In the genomic region with DNA sequence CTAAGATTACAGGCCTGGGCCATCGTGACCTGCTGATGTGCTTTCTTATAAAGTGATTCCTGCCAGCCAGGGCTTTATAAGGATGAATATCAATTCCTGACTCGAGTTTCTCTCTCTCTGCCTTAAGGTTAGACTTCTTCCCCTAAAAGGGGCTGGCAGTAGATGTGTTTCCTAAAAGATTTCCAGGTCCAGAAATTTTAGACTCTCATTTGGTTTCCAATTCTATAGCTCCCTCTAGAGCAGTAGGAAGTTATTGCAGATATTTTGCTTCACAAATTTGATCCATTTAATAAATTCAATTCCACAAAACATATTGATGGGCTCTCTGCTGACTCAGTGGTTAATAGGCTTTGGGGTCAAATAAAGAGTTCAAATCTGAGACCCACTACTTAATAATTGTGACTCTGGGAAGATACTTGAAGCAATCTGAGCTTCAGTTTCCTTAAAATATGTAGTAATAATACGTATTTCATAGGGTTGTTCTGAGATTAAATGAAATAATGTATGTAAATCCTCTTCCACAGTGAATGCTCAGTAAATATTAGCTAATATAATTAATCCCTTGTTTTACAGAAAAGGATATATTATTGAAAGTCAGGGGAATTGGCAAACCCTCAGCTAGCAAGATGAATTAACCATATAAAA, we compare ENCODE assay signal across 8 cellular contexts. TPM values are rescaled to one million over a fixed set of nuclear protein-coding genes. Genes with fewer than 3 reads are reported as not detected.
DNase-seq lines count a peak whose midpoint lies in the region; ATAC-seq and TF ChIP-seq lines count a peak whose summit lies in the region.

No MANE protein-coding gene starts in this region.

- no peak overlapping the region for H3K4me3 ChIP-seq in thoracic aorta

- no peaks in the 10 kb centered on the region for H3K27me3 ChIP-seq in thoracic aorta (replicated peaks; ENCODE audit: insufficient read depth)

- H3K27ac ChIP-seq in thoracic aorta = peak overlapping the region in 1 of 2 donors; percentile 3

- in situ Hi-C loops in GM13976 (cut with MboI; ENCODE audit: low sequenced_read_pairs, unreplicated experiment) = loop anchor here (10.0 kb wide), 1 partner anchor 154 kb away; no protein-coding TSS in a partner anchor

- peak; percentile 67 for DNase-seq in AG08395 (ENCODE audit: low spot score)
- DNase-seq in GM13976 (ENCODE audit: low spot score) = peak; percentile 58
- peak; percentile 20 for DNase-seq in NCI-H748 treated with DMSO at 0.1 percent for 48 hours (lab: John Stamatoyannopoulos, UW)
- peak; percentile 57 for DNase-seq in astrocyte of the hippocampus (ENCODE audit: low read depth, low spot score)
- peak; percentile 22 for DNase-seq in iPS-NIHi7 (ENCODE audit: extremely low spot score)
- no peak for DNase-seq in thoracic aorta (ENCODE audit: low spot score)
- no peak for DNase-seq in activated effector memory CD4-positive, alpha-beta T cell treated with anti-CD3 and anti-CD28 coated beads, Interleukin-2, amount 50 U/mL, for 16 hours
- no peak for DNase-seq in activated CD8-positive, alpha-beta memory T cell treated with anti-CD3 and anti-CD28 coated beads, Interleukin-2, amount 50 U/mL, for 4 hours

- no peak for ATAC-seq in thoracic aorta (ENCODE audit: insufficient number of reproducible peaks, low FRiP score, low read depth)

- no peaks in the 10 kb centered on the region for H3K9me3 ChIP-seq in thoracic aorta

- H3K4me1 ChIP-seq in thoracic aorta (ENCODE audit: control insufficient read depth in 1 of 2, low read depth in 2 of 2) = peaks cover 16 to 22% of the 10 kb centered on the region in 2 donors

- H3K36me3 ChIP-seq in thoracic aorta = no peaks in the 10 kb centered on the region

- peak; percentile 41 for TF ChIP-seq CTCF in GM13976 (IDR thresholded peaks at IDR 0.05; ENCODE audit: borderline replicate concordance, control extremely low read depth, extremely low read depth, insufficient read depth, missing control alignments)
- TF ChIP-seq CTCF in thoracic aorta (IDR thresholded peaks at IDR 0.05) = peak; percentile 65

RNA-seq across cellular contexts. Expression of gene TRIM69, which starts 2.1 kb away (rescaled TPM):
- total RNA-seq in thoracic aorta = 10 to 100 TPM; 10.4 to 65.0 TPM

RNA-seq across cellular contexts. Expression of gene B2M, which starts 27.1 kb away (rescaled TPM):
- 1,000 to 10,000 TPM; 2,389 to 3,309 TPM for total RNA-seq in thoracic aorta

RNA-seq across cellular contexts. Expression of gene PATL2, which starts 27.3 kb away (rescaled TPM):
- total RNA-seq in thoracic aorta = 1 to 10 TPM; 1.1 to 1.3 TPM

Comparison
In these comparisons a context has a peak if more than half of its experiments do, and no peak if none do; other contexts are left out.
1. DNase-seq: peak in AG08395 (single experiment), GM13976 (single experiment), NCI-H748 treated with DMSO at 0.1 percent for 48 hours (single experiment), astrocyte of the hippocampus (single experiment) and iPS-NIHi7 (single experiment); none in thoracic aorta (single experiment), activated effector memory CD4-positive, alpha-beta T cell treated with anti-CD3 and anti-CD28 coated beads, Interleukin-2, amount 50 U/mL, for 16 hours (single experiment) and activated CD8-positive, alpha-beta memory T cell treated with anti-CD3 and anti-CD28 coated beads, Interleukin-2, amount 50 U/mL, for 4 hours (single experiment).